In genomic region chr11:10893713-10894112, GRCh38 we compare ENCODE assay signal across 14 cellular contexts. TPM values are rescaled to one million over a fixed set of nuclear protein-coding genes. Genes with fewer than 3 reads are reported as not detected.
DNase-seq lines count a peak whose midpoint lies in the region; ATAC-seq and TF ChIP-seq lines count a peak whose summit lies in the region.
"Had no signal": no experiment of that assay in that cellular context is flagged by ENCODE, and none has a peak within 500 bp of the region (broad histone marks: within the 10 kb centered on the region; RNA-seq: fewer than 3 reads in every experiment).

No MANE protein-coding gene starts in this region.

- H3K4me3 Mint-ChIP-seq in activated CD8-positive, alpha-beta T cell treated with anti-CD3 and anti-CD28 coated beads for 36 hours: no peak overlapping the region
- H3K4me3 Mint-ChIP-seq: CD4-positive, CD25-positive, alpha-beta regulatory T cell; neural crest cell had no signal

- intact Hi-C loops in Panc1 (cut with micrococcal nuclease; ENCODE audit: unreplicated experiment): no loop called here
- intact Hi-C loops in activated CD8-positive, alpha-beta T cell treated with anti-CD3 and anti-CD28 coated beads for 36 hours (cut with micrococcal nuclease): no loop called here

- ATAC-seq in Panc1 (no peak), HG02763 (IDR thresholded peaks at IDR 0.05; ENCODE audit: unreplicated experiment) (no peak), HG03135 (IDR thresholded peaks at IDR 0.05; ENCODE audit: unreplicated experiment) (no peak)
- no peak for ATAC-seq in activated CD8-positive, alpha-beta T cell treated with anti-CD3 and anti-CD28 coated beads for 36 hours
- ATAC-seq: GM12878 had no signal

- POLR2A ChIA-PET in Panc1 (lab: Charles Lee): no interaction called here
- POLR2A ChIA-PET in activated CD8-positive, alpha-beta T cell treated with anti-CD3 and anti-CD28 coated beads for 36 hours (lab: Charles Lee): no interaction called here

- H3K4me1 ChIP-seq in Panc1 (ENCODE audit: control insufficient read depth, insufficient read depth, low read length) (peaks cover 6% of the 10 kb centered on the region), fibroblast of lung (ENCODE audit: control insufficient read depth, extremely low read depth, insufficient read depth, low read length) (peaks cover 19% of the 10 kb centered on the region), mucosa of rectum (ENCODE audit: control insufficient read depth in 2 of 2, insufficient read depth in 2 of 2, low read length in 2 of 2) (peaks cover 13 to 20% of the 10 kb centered on the region in 2 donors)
- H3K4me1 ChIP-seq: breast epithelium had no signal

- H3K27me3 Mint-ChIP-seq in activated CD8-positive, alpha-beta T cell treated with anti-CD3 and anti-CD28 coated beads for 36 hours: no peaks in the 10 kb centered on the region

- H3K4me3 ChIP-seq in AG09309 (ENCODE audit: control insufficient read depth, low read depth, low read length) (no peak overlapping the region), Panc1 (ENCODE audit: low read depth in 2 of 2, low read length in 2 of 2) (no peak overlapping the region), fibroblast of lung (replicated peaks in 1 of 4; ENCODE audit: control extremely low read depth in 1 of 4, insufficient read depth in 1 of 4, low read depth in 3 of 4, low read length in 4 of 4) (no peak overlapping the region), mucosa of rectum (ENCODE audit: low read length in 2 of 2) (no peak overlapping the region)
- H3K4me3 ChIP-seq: breast epithelium, GM12878, SK-N-MC had no signal

- peaks cover 7% of the 10 kb centered on the region for H3K79me2 ChIP-seq in fibroblast of lung (ENCODE audit: control insufficient read depth, insufficient read depth, low read length)

- in situ Hi-C loops in Panc1 (cut with HindIII; ENCODE audit: low pct_unique_long_range_greater_than_20kb, low sequenced_read_pairs): no loop called here

- no peaks in the 10 kb centered on the region for H4K20me1 ChIP-seq in fibroblast of lung (ENCODE audit: control insufficient read depth, extremely low read depth, insufficient read depth, low read length)

- H2AFZ ChIP-seq in fibroblast of lung (ENCODE audit: low read length): no peak overlapping the region

- H3K4me2 ChIP-seq in fibroblast of lung (ENCODE audit: extremely low read depth, insufficient read depth, low read length): no peak overlapping the region

- no peaks in the 10 kb centered on the region for H3K36me3 Mint-ChIP-seq in activated CD8-positive, alpha-beta T cell treated with anti-CD3 and anti-CD28 coated beads for 36 hours (ENCODE audit: low read depth)

- DNase-seq in AG09309 (ENCODE audit: low read depth) (peak; percentile 55), Panc1 (ENCODE audit: low read depth, low spot score) (no peak), fibroblast of lung (ENCODE audit: low read depth in 2 of 2) (peak; percentile 54 to 96), activated T-cell treated with anti-CD3 and anti-CD28 coated beads for 4 hours (no peak)
- DNase-seq in activated CD8-positive, alpha-beta T cell treated with anti-CD3 and anti-CD28 coated beads for 36 hours: no peak
- DNase-seq: CD4-positive, CD25-positive, alpha-beta regulatory T cell; NCI-H2171 had no signal

- peaks cover 7% of the 10 kb centered on the region for H3K4me1 Mint-ChIP-seq in activated CD8-positive, alpha-beta T cell treated with anti-CD3 and anti-CD28 coated beads for 36 hours (ENCODE audit: low read depth)
- H3K4me1 Mint-ChIP-seq: CD4-positive, CD25-positive, alpha-beta regulatory T cell; neural crest cell had no signal

- H3K9me3 ChIP-seq in Panc1 (ENCODE audit: control insufficient read depth, insufficient read depth, low read depth, low read length): peaks cover 9% of the 10 kb centered on the region; the same call in 1 of the 2 replicates
- H3K9me3 ChIP-seq in fibroblast of lung (ENCODE audit: control insufficient read depth, insufficient read depth, low read depth, low read length): no peaks in the 10 kb centered on the region
- no peaks in the 10 kb centered on the region for H3K9me3 ChIP-seq in mucosa of rectum (ENCODE audit: control insufficient read depth in 2 of 2, low read length in 2 of 2)
- H3K9me3 ChIP-seq: breast epithelium had no signal

- no peak overlapping the region for H3K27ac Mint-ChIP-seq in activated CD8-positive, alpha-beta T cell treated with anti-CD3 and anti-CD28 coated beads for 36 hours

- H3K9ac ChIP-seq in fibroblast of lung (ENCODE audit: insufficient read depth, low read length) (no peak overlapping the region), mucosa of rectum (ENCODE audit: low read depth in 1 of 2, low read length in 2 of 2) (peak overlapping the region in 1 of 2 donors; percentile 9)

- peaks cover 4% of the 10 kb centered on the region for H3K9me3 Mint-ChIP-seq in activated CD8-positive, alpha-beta T cell treated with anti-CD3 and anti-CD28 coated beads for 36 hours

- peak; percentile 52 for TF ChIP-seq CTCF in AG09309 (IDR thresholded peaks at IDR 0.05; ENCODE audit: control insufficient read depth, insufficient read depth, low read depth, low read length, missing control alignments)
- no peak for TF ChIP-seq CTCF in Panc1 (IDR thresholded peaks at IDR 0.05)
- TF ChIP-seq CTCF in fibroblast of lung (conservative IDR thresholded peaks at IDR 0.05 in 1 of 2, IDR thresholded peaks at IDR 0.05 in 1 of 2; ENCODE audit: low read depth in 1 of 2, low read length in 2 of 2): peak; percentile 53 to 64
- TF ChIP-seq CTCF in activated CD8-positive, alpha-beta T cell treated with anti-CD3 and anti-CD28 coated beads for 36 hours (IDR thresholded peaks at IDR 0.05): no peak

- H3K36me3 ChIP-seq in Panc1 (ENCODE audit: control insufficient read depth, insufficient read depth, low read length) (no peaks in the 10 kb centered on the region), fibroblast of lung (ENCODE audit: control insufficient read depth, insufficient read depth, low read length) (no peaks in the 10 kb centered on the region), mucosa of rectum (ENCODE audit: control insufficient read depth in 2 of 2, insufficient read depth in 2 of 2, low read length in 2 of 2) (no peaks in the 10 kb centered on the region)
- H3K36me3 ChIP-seq: breast epithelium had no signal

- H3K27me3 ChIP-seq in Panc1 (ENCODE audit: control insufficient read depth, insufficient read depth, low read length): no peaks in the 10 kb centered on the region
- no peaks in the 10 kb centered on the region for H3K27me3 ChIP-seq in fibroblast of lung (ENCODE audit: control insufficient read depth, insufficient read depth, low read length)
- no peaks in the 10 kb centered on the region for H3K27me3 ChIP-seq in mucosa of rectum (ENCODE audit: control insufficient read depth in 2 of 2, insufficient read depth in 2 of 2, low read length in 2 of 2)
- H3K27me3 ChIP-seq: breast epithelium had no signal

- CTCF ChIA-PET in Panc1 (lab: Charles Lee): no interaction called here
- CTCF ChIA-PET in activated CD8-positive, alpha-beta T cell treated with anti-CD3 and anti-CD28 coated beads for 36 hours (lab: Charles Lee): interaction anchor here (0.9 to 6.6 kb wide), 3 partner anchors 13 to 101 kb away, joined by 3 to 29 read pairs (median 4); no protein-coding TSS in a partner anchor

- no TSS peak for BruUV-seq in Panc1 (replicated peaks; lab: Mats Ljungman, UMichigan)

- H3K27ac ChIP-seq in Panc1 (ENCODE audit: low read length) (peak overlapping the region; percentile 73), fibroblast of lung (ENCODE audit: insufficient read depth, low read length) (peak overlapping the region; percentile 76), mucosa of rectum (ENCODE audit: low read depth in 2 of 2, low read length in 2 of 2) (peak overlapping the region; percentile 41 to 63)
- H3K27ac ChIP-seq: breast epithelium, SK-N-MC had no signal

RNA-seq across cellular contexts. Expression of gene ZBED5, which starts 35.9 kb away (rescaled TPM):
- total RNA-seq in Panc1 (2021; ENCODE audit: unreplicated experiment) (114 TPM), fibroblast of lung (22.6 and 29.4 TPM in 2 replicates)
- polyA plus RNA-seq in Panc1 (2012; ENCODE audit: insufficient read length): 59.1 TPM
- 54.2 and 61.3 TPM in 2 replicates for polyA plus RNA-seq in fibroblast of lung
- polyA plus RNA-seq in fibroblast of lung (2012): 22.2 and 30.6 TPM in 2 replicates
- polyA minus RNA-seq in fibroblast of lung (ENCODE audit: low replicate concordance): 278 and 351 TPM in 2 replicates
- 10 to 100 TPM; 35.7 to 36.7 TPM for total RNA-seq in activated CD8-positive, alpha-beta T cell treated with anti-CD3 and anti-CD28 coated beads for 36 hours

Comparison
In these comparisons a context has a peak if more than half of its experiments do, and no peak if none do; other contexts are left out.
1. DNase-seq: peak in AG09309 (single experiment) and fibroblast of lung (2 of 2); none in Panc1 (single experiment), activated CD8-positive, alpha-beta T cell treated with anti-CD3 and anti-CD28 coated beads for 36 hours (single experiment) and activated T-cell treated with anti-CD3 and anti-CD28 coated beads for 4 hours (single experiment).
2. CTCF ChIP-seq: peak in AG09309 (single experiment) and fibroblast of lung (2 of 2); none in Panc1 (single experiment) and activated CD8-positive, alpha-beta T cell treated with anti-CD3 and anti-CD28 coated beads for 36 hours (single experiment).
3. Peak in every context shown above with its lines, with median percentiles within 50 percentile points of each other: H3K27ac ChIP-seq.